Comparison of ENCODE assay signal across 29 cellular contexts in the genomic region with DNA sequence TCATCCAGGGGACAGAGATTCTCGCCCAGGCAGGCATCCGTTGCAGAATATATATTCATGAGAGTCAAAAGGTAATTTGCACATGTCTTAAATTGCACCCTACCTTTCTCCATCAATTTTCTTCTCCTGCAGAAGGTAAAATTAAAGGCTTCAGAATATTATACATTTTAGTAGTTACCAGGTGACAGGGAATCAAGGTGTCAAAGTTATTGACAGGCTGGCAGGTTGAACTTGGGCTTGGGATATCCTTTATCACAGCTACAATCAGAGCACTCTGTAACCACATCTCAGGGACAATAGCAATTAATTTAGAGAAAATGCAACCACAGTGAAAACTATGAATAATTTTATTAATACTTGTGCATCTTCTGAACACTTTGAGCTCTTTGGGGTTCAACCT.
DNase-seq lines count a peak whose midpoint lies in the region; ATAC-seq and TF ChIP-seq lines count a peak whose summit lies in the region.
"Had no signal": no experiment of that assay in that cellular context is flagged by ENCODE, and none has a peak within 500 bp of the region (broad histone marks: within the 10 kb centered on the region; RNA-seq: fewer than 3 reads in every experiment).

No MANE protein-coding gene starts in this region.

- H3K36me3 Mint-ChIP-seq in natural killer cell, result no peaks in the 10 kb centered on the region
- H3K36me3 Mint-ChIP-seq: CD14-positive monocyte; CD4-positive, alpha-beta memory T cell; CD4-positive, CD25-positive, alpha-beta regulatory T cell; CD8-positive, alpha-beta memory T cell; CD8-positive, alpha-beta T cell had no signal

- no peaks in the 10 kb centered on the region for H3K9me3 Mint-ChIP-seq in natural killer cell
- H3K9me3 Mint-ChIP-seq: CD4-positive, alpha-beta T cell; CD8-positive, alpha-beta memory T cell; CD8-positive, alpha-beta T cell had no signal

- no peaks in the 10 kb centered on the region for H3K27me3 ChIP-seq in neural cell (ENCODE audit: insufficient read depth, low read depth, low read length)
- H3K27me3 ChIP-seq: BE2C; BLaER1; BLaER1 treated with 17β-estradiol and CSF1 and Interleukin-3, amounts not matched to agents 10 nM and 100 nM had no signal

- no peak overlapping the region for H3K4me3 Mint-ChIP-seq in natural killer cell
- H3K4me3 Mint-ChIP-seq: B cell; CD14-positive monocyte; CD4-positive, alpha-beta memory T cell; CD4-positive, alpha-beta T cell; CD4-positive, CD25-positive, alpha-beta regulatory T cell; CD8-positive, alpha-beta memory T cell; CD8-positive, alpha-beta T cell had no signal

- peak overlapping the region; percentile 83 for H3K27ac ChIP-seq in neural cell (ENCODE audit: low read length)
- H3K27ac ChIP-seq: 22Rv1; A549; BLaER1; BLaER1 treated with 17β-estradiol and CSF1 and Interleukin-3, amounts not matched to agents 10 nM and 100 nM; C4-2B had no signal

- TF ChIP-seq EP300 in neural cell (conservative IDR thresholded peaks at IDR 0.05; ENCODE audit: poor library complexity, severe bottlenecking), result peak; percentile 94

- peaks cover 2 to 11% of the 10 kb centered on the region in 2 donors for H3K27me3 Mint-ChIP-seq in natural killer cell (ENCODE audit: low read depth in 2 of 2)
- H3K27me3 Mint-ChIP-seq: CD4-positive, alpha-beta T cell; CD4-positive, CD25-positive, alpha-beta regulatory T cell had no signal

- H2AFZ ChIP-seq in neural cell (ENCODE audit: low read depth, low read length), result no peak overlapping the region

- intact Hi-C loops in natural killer cell (cut with micrococcal nuclease), result no loop called here

- H3K79me2 ChIP-seq in neural cell (replicated peaks; ENCODE audit: insufficient read depth, low read length), result no peaks in the 10 kb centered on the region

- H3K27ac Mint-ChIP-seq in natural killer cell, result no peak overlapping the region
- H3K27ac Mint-ChIP-seq: B cell; CD14-positive monocyte; CD4-positive, alpha-beta memory T cell; CD4-positive, alpha-beta T cell; CD4-positive, CD25-positive, alpha-beta regulatory T cell; CD8-positive, alpha-beta memory T cell; CD8-positive, alpha-beta T cell had no signal

- ATAC-seq in natural killer cell, result no peak
- ATAC-seq: A549; CD8-positive, alpha-beta T cell had no signal

- H3K9me3 ChIP-seq in neural cell (ENCODE audit: low read length), result no peaks in the 10 kb centered on the region
- H3K9me3 ChIP-seq: A549, BE2C, BLaER1, Caco-2 had no signal

- peak overlapping the region; percentile 50 for H3K4me3 ChIP-seq in neural cell (ENCODE audit: low read length)
- H3K4me3 ChIP-seq: A549; BLaER1; BLaER1 treated with 17β-estradiol and CSF1 and Interleukin-3, amounts not matched to agents 10 nM and 100 nM had no signal

- H3K9ac ChIP-seq in neural cell (ENCODE audit: low read length), result peak overlapping the region; percentile 39
- H3K9ac ChIP-seq: BLaER1; BLaER1 treated with 17β-estradiol and CSF1 and Interleukin-3, amounts not matched to agents 10 nM and 100 nM had no signal

- H3F3A ChIP-seq in neural cell (ENCODE audit: insufficient read depth, low read length, poor library complexity, severe bottlenecking), result no peaks in the 10 kb centered on the region

- TF ChIP-seq RAD21 in neural cell (conservative IDR thresholded peaks at IDR 0.05), result no peak

- TF ChIP-seq CTCF in neural cell (IDR thresholded peaks at IDR 0.05; ENCODE audit: poor library complexity, severe bottlenecking) (no peak), natural killer cell (IDR thresholded peaks at IDR 0.05) (no peak)

- H3K4me2 ChIP-seq in neural cell (ENCODE audit: low read length), result peak overlapping the region; percentile 33
- H3K4me2 ChIP-seq: A549; BLaER1; BLaER1 treated with 17β-estradiol and CSF1 and Interleukin-3, amounts not matched to agents 10 nM and 100 nM had no signal

- no peaks in the 10 kb centered on the region for H3K36me3 ChIP-seq in neural cell (ENCODE audit: insufficient read depth, low read length)
- H3K36me3 ChIP-seq: BE2C; BLaER1; BLaER1 treated with 17β-estradiol and CSF1 and Interleukin-3, amounts not matched to agents 10 nM and 100 nM had no signal

- no peaks in the 10 kb centered on the region for H4K20me1 ChIP-seq in neural cell (ENCODE audit: insufficient read depth)
- H4K20me1 ChIP-seq: BLaER1; BLaER1 treated with 17β-estradiol and CSF1 and Interleukin-3, amounts not matched to agents 10 nM and 100 nM had no signal

- DNase-seq in natural killer cell, result no peak
- DNase-seq: 8988T; ACHN; AML-193; BE2C; C1 segment of cervical spinal cord; Caco-2; Calu3; CD4-positive, alpha-beta memory T cell; CD4-positive, alpha-beta T cell; CD4-positive, CD25-positive, alpha-beta regulatory T cell; CD8-positive, alpha-beta memory T cell; CD8-positive, alpha-beta T cell; COR-L47; DMS 273 treated with DMSO at 0.1 percent for 48 hours; DMS153; DMS53; DMS79; DMS79 treated with DMSO at 0.1 percent for 48 hours; DND-41; EL had no signal

- H3K9me2 ChIP-seq in neural cell (ENCODE audit: insufficient read depth, low read length), result no peaks in the 10 kb centered on the region

- no peaks in the 10 kb centered on the region for H3K4me1 Mint-ChIP-seq in natural killer cell
- H3K4me1 Mint-ChIP-seq: B cell; CD14-positive monocyte; CD4-positive, alpha-beta memory T cell; CD8-positive, alpha-beta memory T cell had no signal

TF ChIP-seq in neural cell, 6 proteins besides CTCF, POLR2A, EP300 and RAD21:
- TF ChIP-seq POLR2AphosphoS5 (IDR thresholded peaks at IDR 0.05), result peak; percentile 40
- TF ChIP-seq EZH2 (IDR thresholded peaks at IDR 0.05; ENCODE audit: borderline replicate concordance, insufficient read depth, low read length, poor library complexity, severe bottlenecking), result no peak
- TF ChIP-seq SMC3 (conservative IDR thresholded peaks at IDR 0.05; ENCODE audit: poor library complexity), result no peak
- no peak for TF ChIP-seq MXI1 (conservative IDR thresholded peaks at IDR 0.05; ENCODE audit: poor library complexity, severe bottlenecking)
- TF ChIP-seq, protein P1, sequence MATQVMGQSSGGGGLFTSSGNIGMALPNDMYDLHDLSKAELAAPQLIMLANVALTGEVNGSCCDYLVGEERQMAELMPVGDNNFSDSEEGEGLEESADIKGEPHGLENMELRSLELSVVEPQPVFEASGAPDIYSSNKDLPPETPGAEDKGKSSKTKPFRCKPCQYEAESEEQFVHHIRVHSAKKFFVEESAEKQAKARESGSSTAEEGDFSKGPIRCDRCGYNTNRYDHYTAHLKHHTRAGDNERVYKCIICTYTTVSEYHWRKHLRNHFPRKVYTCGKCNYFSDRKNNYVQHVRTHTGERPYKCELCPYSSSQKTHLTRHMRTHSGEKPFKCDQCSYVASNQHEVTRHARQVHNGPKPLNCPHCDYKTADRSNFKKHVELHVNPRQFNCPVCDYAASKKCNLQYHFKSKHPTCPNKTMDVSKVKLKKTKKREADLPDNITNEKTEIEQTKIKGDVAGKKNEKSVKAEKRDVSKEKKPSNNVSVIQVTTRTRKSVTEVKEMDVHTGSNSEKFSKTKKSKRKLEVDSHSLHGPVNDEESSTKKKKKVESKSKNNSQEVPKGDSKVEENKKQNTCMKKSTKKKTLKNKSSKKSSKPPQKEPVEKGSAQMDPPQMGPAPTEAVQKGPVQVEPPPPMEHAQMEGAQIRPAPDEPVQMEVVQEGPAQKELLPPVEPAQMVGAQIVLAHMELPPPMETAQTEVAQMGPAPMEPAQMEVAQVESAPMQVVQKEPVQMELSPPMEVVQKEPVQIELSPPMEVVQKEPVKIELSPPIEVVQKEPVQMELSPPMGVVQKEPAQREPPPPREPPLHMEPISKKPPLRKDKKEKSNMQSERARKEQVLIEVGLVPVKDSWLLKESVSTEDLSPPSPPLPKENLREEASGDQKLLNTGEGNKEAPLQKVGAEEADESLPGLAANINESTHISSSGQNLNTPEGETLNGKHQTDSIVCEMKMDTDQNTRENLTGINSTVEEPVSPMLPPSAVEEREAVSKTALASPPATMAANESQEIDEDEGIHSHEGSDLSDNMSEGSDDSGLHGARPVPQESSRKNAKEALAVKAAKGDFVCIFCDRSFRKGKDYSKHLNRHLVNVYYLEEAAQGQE (IDR thresholded peaks at IDR 0.05; ENCODE audit: borderline replicate concordance), result no peak
- TF ChIP-seq TAF1 (IDR thresholded peaks at IDR 0.05; ENCODE audit: low read depth), result no peak
